Comparison of ENCODE assay signal across 1 cellular context in genomic region chr14:75088566-75089373, GRCh38.
TF ChIP-seq lines count a peak whose summit lies in the region.

No MANE protein-coding gene starts in this region.

TF ChIP-seq in GM12878, 131 proteins besides CTCF, POLR2A, EP300 and RAD21:
- peak; percentile 91 for TF ChIP-seq RUNX3 (IDR thresholded peaks at IDR 0.05; ENCODE audit: low read length)
- TF ChIP-seq PKNOX1 (IDR thresholded peaks at IDR 0.05): peak; percentile 22; the same call in 1 of the 2 replicates
- TF ChIP-seq RB1 (IDR thresholded peaks at IDR 0.05; ENCODE audit: borderline replicate concordance): no peak
- no peak for TF ChIP-seq IRF5 (IDR thresholded peaks at IDR 0.05; ENCODE audit: borderline replicate concordance)
- TF ChIP-seq ZBED1 (IDR thresholded peaks at IDR 0.05; ENCODE audit: borderline replicate concordance): no peak
- 0 out of 2 replicates have a peak, but pooled peaks have one; percentile 20 for TF ChIP-seq RFX5 (IDR thresholded peaks at IDR 0.05; ENCODE audit: low read depth, low read length)
- peak; percentile 80 for TF ChIP-seq SMC3 (IDR thresholded peaks at IDR 0.05; ENCODE audit: borderline replicate concordance, low read length)
- TF ChIP-seq CBFB (IDR thresholded peaks at IDR 0.05; ENCODE audit: low read depth): peak; percentile 66; the same call in 1 of the 2 replicates
